ENCODE assay signal across 13 cellular contexts in the genomic region with DNA sequence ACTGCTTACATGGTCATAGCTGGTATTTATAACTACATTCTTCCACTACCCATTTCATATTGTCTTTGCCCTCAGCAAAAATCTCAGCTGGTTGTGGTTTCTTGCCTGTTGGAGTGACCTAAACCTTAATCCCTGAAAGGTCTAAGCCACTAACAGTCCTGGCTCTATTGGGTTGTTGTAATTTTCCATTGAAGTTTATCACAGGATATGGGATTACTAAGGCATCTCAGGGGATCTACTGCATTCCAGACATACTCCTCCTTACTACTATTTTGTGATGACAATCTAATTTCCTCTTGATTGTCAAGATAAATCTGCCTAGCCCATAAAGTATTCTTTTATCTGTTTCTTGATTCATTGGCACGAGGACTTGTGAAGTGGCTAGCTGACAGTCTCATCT. TPM values are rescaled to one million over a fixed set of nuclear protein-coding genes. Genes with fewer than 3 reads are reported as not detected.
A peak's percentile ranks its signal among the peaks of the same experiment; 100 is the strongest.
DNase-seq lines count a peak whose midpoint lies in the region; ATAC-seq and TF ChIP-seq lines count a peak whose summit lies in the region.
"Had no signal": no experiment of that assay in that cellular context is flagged by ENCODE, and none has a peak within 500 bp of the region (broad histone marks: within the 10 kb centered on the region; RNA-seq: fewer than 3 reads in every experiment).

No MANE protein-coding gene starts in this region.

- no peak overlapping the region for H3K9ac ChIP-seq in PC-3 (ENCODE audit: low read length)

- H3K9me3 ChIP-seq in PC-3 (ENCODE audit: low read length), result no peaks in the 10 kb centered on the region

- CTCF ChIA-PET in PC-3 (lab: Charles Lee), result no interaction called here

- no peaks in the 10 kb centered on the region for H3K36me3 ChIP-seq in PC-3 (ENCODE audit: low read depth, low read length)

- BruUV-seq in PC-3 (replicated peaks; lab: Mats Ljungman, UMichigan), result no TSS peak

- POLR2A ChIA-PET in PC-3 (lab: Charles Lee; ENCODE audit: unreplicated experiment), result no interaction called here

- intact Hi-C loops in PC-3 (cut with micrococcal nuclease), result no loop called here

- no peaks in the 10 kb centered on the region for H3F3A ChIP-seq in PC-3 (ENCODE audit: low read length, unreplicated experiment)

- ATAC-seq in PC-3 (peak; percentile 59), GM21423 (IDR thresholded peaks at IDR 0.05; ENCODE audit: unreplicated experiment) (no peak), esophagus mucosa (no peak), GM18511 (IDR thresholded peaks at IDR 0.05; ENCODE audit: unreplicated experiment) (no peak)
- ATAC-seq: stimulated activated naive B cell treated with anti-CD40 and anti-IgM and Interleukin-4, amounts not matched to agents 10 μg/mL and 1 μg/mL and 100 μg/mL, for 72 hours had no signal

- no peaks in the 10 kb centered on the region for H3K27me3 ChIP-seq in PC-3 (ENCODE audit: low read length)

- no peaks in the 10 kb centered on the region for H3K79me2 ChIP-seq in PC-3 (ENCODE audit: low read length)

- peaks cover 5% of the 10 kb centered on the region for H3K4me1 ChIP-seq in PC-3 (ENCODE audit: insufficient read depth, low read length)

- no peak overlapping the region for H3K4me2 ChIP-seq in PC-3 (ENCODE audit: low read length)

- H3K4me3 ChIP-seq in PC-3 (ENCODE audit: low read length), result no peak overlapping the region
- H3K4me3 ChIP-seq: lung, smooth muscle cell had no signal

- TF ChIP-seq CTCF in PC-3 (conservative IDR thresholded peaks at IDR 0.05; ENCODE audit: low read depth, low read length), result no peak

- H3K27ac ChIP-seq in PC-3 (ENCODE audit: low read length), result no peak overlapping the region

- DNase-seq in EL (peak; percentile 85), PC-3 (peak; percentile 47), dermis blood vessel endothelial cell (peak; percentile 57), non-pigmented ciliary epithelial cell (ENCODE audit: low read depth) (peak; percentile 34), NCI-H510A (lab: John Stamatoyannopoulos, UW) (no peak)
- DNase-seq: H7; Kasumi-1; stimulated activated naive B cell treated with anti-CD40 and anti-IgM and Interleukin-4, amounts not matched to agents 10 μg/mL and 1 μg/mL and 100 μg/mL, for 72 hours had no signal

- H3K9me2 ChIP-seq in PC-3 (replicated peaks; ENCODE audit: low read length), result no peaks in the 10 kb centered on the region

- no peak overlapping the region for H2AFZ ChIP-seq in PC-3 (ENCODE audit: low read length)

- no peaks in the 10 kb centered on the region for H4K20me1 ChIP-seq in PC-3 (ENCODE audit: low read length)

RNA-seq across cellular contexts. Expression of a gene that starts 6.2 kb away (rescaled TPM):
- total RNA-seq in PC-3 (2014; rRNA removed), result 47.2 and 49.1 TPM in 2 replicates
- total RNA-seq in dermis blood vessel endothelial cell, result 205 and 289 TPM in 2 replicates
- total RNA-seq in esophagus mucosa, result 60.2 TPM

RNA-seq across cellular contexts. Expression of a gene that starts 23.9 kb away (rescaled TPM):
- total RNA-seq in PC-3 (2014; rRNA removed) (478 and 695 TPM in 2 replicates), dermis blood vessel endothelial cell (572 and 777 TPM in 2 replicates), esophagus mucosa (1,021 TPM)
